ENCODE assay signal across 23 cellular contexts in genomic region chr10:132948351-132948750, GRCh38. TPM values are rescaled to one million over a fixed set of nuclear protein-coding genes. Genes with fewer than 3 reads are reported as not detected.
A peak's percentile ranks its signal among the peaks of the same experiment; 100 is the strongest.
DNase-seq lines count a peak whose midpoint lies in the region; ATAC-seq, FAIRE-seq and TF ChIP-seq lines count a peak whose summit lies in the region.
"Had no signal": no experiment of that assay in that cellular context is flagged by ENCODE, and none has a peak within 500 bp of the region (broad histone marks: within the 10 kb centered on the region; RNA-seq: fewer than 3 reads in every experiment).

No MANE protein-coding gene starts in this region.

- no peak overlapping the region for H3K18ac ChIP-seq in neuronal stem cell (ENCODE audit: low read length)

- H3K27ac ChIP-seq in neuronal stem cell (replicated peaks; ENCODE audit: low read length): no peak overlapping the region
- H3K27ac ChIP-seq: 22Rv1, BLaER1, C4-2B, GM23248 had no signal

- no peak for ATAC-seq in activated CD4-positive, CD25-positive, alpha-beta regulatory T cell treated with anti-CD3 and anti-CD28 coated beads, Interleukin-2, amount 50 U/mL, for 24 hours
- ATAC-seq in HG03097 (IDR thresholded peaks at IDR 0.05; ENCODE audit: low FRiP score, unreplicated experiment): no peak
- ATAC-seq: GM12878, HCT116 had no signal

- H3K27me3 ChIP-seq in bronchial epithelial cell (ENCODE audit: control insufficient read depth, insufficient read depth, low read length): no peaks in the 10 kb centered on the region
- H3K27me3 ChIP-seq in neuronal stem cell (ENCODE audit: control insufficient read depth in 3 of 3, insufficient read depth in 3 of 3, low read depth in 1 of 3, low read length in 3 of 3): peaks cover 0 to 62% (median 0%) of the 10 kb centered on the region in 3 experiments

- FAIRE-seq in bronchial epithelial cell (lab: Jason Lieb, UNC): peak; percentile 23
- FAIRE-seq: A204.1, D721Med, GM12878, H1 had no signal

- H2AFZ ChIP-seq in neuronal stem cell (ENCODE audit: low read length): no peak overlapping the region
- H2AFZ ChIP-seq: GM23248 had no signal

- H3K14ac ChIP-seq in neuronal stem cell (ENCODE audit: low read length): no peak overlapping the region

- peak; percentile 5 for DNase-seq in activated CD4-positive, CD25-positive, alpha-beta regulatory T cell treated with anti-CD3 and anti-CD28 coated beads, Interleukin-2, amount 50 U/mL, for 72 hours
- DNase-seq in bronchial epithelial cell (ENCODE audit: low read depth) (no peak), neuronal stem cell (ENCODE audit: low spot score) (no peak), CD1c-positive myeloid dendritic cell (ENCODE audit: extremely low spot score) (no peak), superior temporal gyrus (ENCODE audit: extremely low spot score) (no peak)
- DNase-seq: CD4-positive, alpha-beta T cell; CD8-positive, alpha-beta memory T cell; DMS 273 treated with DMSO at 0.1 percent for 48 hours; DMS79; EL; GDM1; GM23248 had no signal

- peaks cover 0 to 2% of the 10 kb centered on the region in 2 donors for H3K4me1 ChIP-seq in neuronal stem cell (ENCODE audit: control insufficient read depth in 2 of 2, insufficient read depth in 1 of 2, low read depth in 1 of 2, low read length in 2 of 2)

- H2AK5ac ChIP-seq in neuronal stem cell (ENCODE audit: low read depth, low read length): no peak overlapping the region

- no peaks in the 10 kb centered on the region for H3K79me1 ChIP-seq in neuronal stem cell (ENCODE audit: low read depth, low read length)

- WGBS in neuronal stem cell (ENCODE audit: extremely low coverage in 2 of 2, insufficient read length in 2 of 2, insufficient replicate concordance in 1 of 2), 2 donors: no CpG with 5 or more reads among the region's 10 CpGs

- no peak overlapping the region for H4K91ac ChIP-seq in neuronal stem cell (ENCODE audit: low read depth, low read length, poor library complexity)

- no peak overlapping the region for H2BK12ac ChIP-seq in neuronal stem cell (ENCODE audit: low read length)

- no peaks in the 10 kb centered on the region for H3K36me3 ChIP-seq in bronchial epithelial cell (ENCODE audit: control insufficient read depth, insufficient read depth, low read length)
- no peaks in the 10 kb centered on the region for H3K36me3 ChIP-seq in neuronal stem cell (replicated peaks in 1 of 2; ENCODE audit: control insufficient read depth in 2 of 2, insufficient read depth in 2 of 2, low read length in 2 of 2)
- H3K36me3 ChIP-seq: BLaER1 had no signal

- TF ChIP-seq CTCF in bronchial epithelial cell (IDR thresholded peaks at IDR 0.05; ENCODE audit: insufficient read depth, low read length, severe bottlenecking): no peak

- H3K9ac ChIP-seq in neuronal stem cell (ENCODE audit: low read depth, low read length, poor library complexity): peak overlapping the region; percentile 9
- H3K9ac ChIP-seq: BLaER1, GM23248 had no signal

- H2BK5ac ChIP-seq in neuronal stem cell (ENCODE audit: low read length): no peak overlapping the region

- peaks cover 0 to 4% of the 10 kb centered on the region in 2 donors for H3K9me3 ChIP-seq in neuronal stem cell (replicated peaks in 1 of 2; ENCODE audit: control insufficient read depth in 2 of 2, insufficient read depth in 1 of 2, low read depth in 1 of 2, low read length in 2 of 2)
- H3K9me3 ChIP-seq: BLaER1 had no signal

- H2BK15ac ChIP-seq in neuronal stem cell (ENCODE audit: low read length): no peak overlapping the region

- no peak overlapping the region for H3K4ac ChIP-seq in neuronal stem cell (ENCODE audit: low read length)

- H3K4me3 ChIP-seq in bronchial epithelial cell (ENCODE audit: low read depth, low read length) (no peak overlapping the region), neuronal stem cell (ENCODE audit: low read length in 2 of 2) (no peak overlapping the region)
- H3K4me3 ChIP-seq: BLaER1, GM12878, GM23248 had no signal

- H4K8ac ChIP-seq in neuronal stem cell (ENCODE audit: low read depth, low read length): no peak overlapping the region

- H3K4me2 ChIP-seq in neuronal stem cell (ENCODE audit: insufficient read depth, low read length, poor library complexity, severe bottlenecking): no peak overlapping the region
- H3K4me2 ChIP-seq: BLaER1 had no signal

- no peak overlapping the region for H3K23ac ChIP-seq in neuronal stem cell (ENCODE audit: low read depth, low read length, poor library complexity)

- no peak overlapping the region for H2BK120ac ChIP-seq in neuronal stem cell (ENCODE audit: low read depth, low read length)

RNA-seq across cellular contexts. Expression of gene CFAP46, which starts 6.0 kb away (rescaled TPM):
- total RNA-seq in bronchial epithelial cell: 0.26 and 0.38 TPM in 2 replicates
- polyA plus RNA-seq in neuronal stem cell (2013, experiment 1 of 2): 1.5 TPM
- polyA plus RNA-seq in neuronal stem cell (2013, experiment 2 of 2): 1.4 TPM
- total RNA-seq: B cell; CD4-positive, alpha-beta T cell; GM12878 had no signal
- polyA plus RNA-seq: CD8-positive, alpha-beta memory T cell had no signal
